ENCODE assay signal across 9 cellular contexts in the genomic region with DNA sequence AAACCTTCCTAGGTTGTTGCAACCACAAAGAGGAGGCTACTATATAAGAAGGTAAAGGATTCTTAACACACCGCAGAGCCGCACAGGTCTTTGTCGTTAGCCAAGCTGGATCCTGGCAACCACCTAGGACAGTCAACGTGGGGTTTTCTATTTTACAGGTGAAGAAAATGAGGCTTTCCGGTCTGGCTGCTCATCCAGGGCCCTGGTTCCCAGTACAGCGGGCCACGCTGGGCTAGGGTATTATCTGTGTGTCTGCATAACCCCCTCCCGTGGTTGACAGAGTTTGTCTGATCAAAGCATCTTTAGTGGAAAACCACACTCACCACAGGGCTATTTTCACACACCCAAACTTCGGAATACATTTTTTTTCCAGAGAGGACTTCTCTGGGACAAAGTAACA.
DNase-seq lines count a peak whose midpoint lies in the region; ATAC-seq, FAIRE-seq and TF ChIP-seq lines count a peak whose summit lies in the region.
"Had no signal": no experiment of that assay in that cellular context is flagged by ENCODE, and none has a peak within 500 bp of the region (broad histone marks: within the 10 kb centered on the region; RNA-seq: fewer than 3 reads in every experiment).

No MANE protein-coding gene starts in this region.

- no peak for FAIRE-seq in GM19239 (lab: Jason Lieb, UNC)

- H3K9me3 Mint-ChIP-seq in T-helper 1 cell treated with Interleukin-12 subunit alpha and Interleukin-12 subunit beta and Interleukin-4 antibody, amounts not matched to agents 30 μg/mL and 1 μg/mL, for 36 hours: peaks cover 17% of the 10 kb centered on the region
- H3K9me3 Mint-ChIP-seq in nephron progenitor cell: peaks cover 24% of the 10 kb centered on the region

- H3K27ac ChIP-seq in C4-2B: peak overlapping the region; percentile 47

- no peak overlapping the region for H3K27ac Mint-ChIP-seq in T-helper 1 cell treated with Interleukin-12 subunit alpha and Interleukin-12 subunit beta and Interleukin-4 antibody, amounts not matched to agents 30 μg/mL and 1 μg/mL, for 36 hours
- peak overlapping the region; percentile 31 for H3K27ac Mint-ChIP-seq in nephron progenitor cell

- DNase-seq in activated T-helper 1 cell treated with anti-CD3 and anti-CD28 coated beads, Interleukin-2, amount 50 U/mL, for 16 hours (ENCODE audit: low read depth in 1 of 2, low spot score in 1 of 2): peak; percentile 11 to 15
- DNase-seq in nephron progenitor cell: no peak
- no peak for DNase-seq in GM19239 (ENCODE audit: insufficient read length, low spot score)
- no peak for DNase-seq in NCI-H1417 (lab: John Stamatoyannopoulos, UW)
- DNase-seq: occipital lobe had no signal

- peaks cover 14% of the 10 kb centered on the region for H3K4me1 Mint-ChIP-seq in T-helper 1 cell treated with Interleukin-12 subunit alpha and Interleukin-12 subunit beta and Interleukin-4 antibody, amounts not matched to agents 30 μg/mL and 1 μg/mL, for 36 hours (ENCODE audit: low read depth)
- H3K4me1 Mint-ChIP-seq in nephron progenitor cell: peaks cover 17% of the 10 kb centered on the region

- peaks cover 17% of the 10 kb centered on the region for H3K27me3 Mint-ChIP-seq in T-helper 1 cell treated with Interleukin-12 subunit alpha and Interleukin-12 subunit beta and Interleukin-4 antibody, amounts not matched to agents 30 μg/mL and 1 μg/mL, for 36 hours (ENCODE audit: low read depth)
- peaks cover 14% of the 10 kb centered on the region for H3K27me3 Mint-ChIP-seq in nephron progenitor cell (ENCODE audit: low read depth, poor library complexity)

- TF ChIP-seq CTCF in C4-2B (conservative IDR thresholded peaks at IDR 0.05): no peak
- TF ChIP-seq CTCF in nephron progenitor cell (IDR thresholded peaks at IDR 0.05): no peak

- ATAC-seq in HG03521 (IDR thresholded peaks at IDR 0.05; ENCODE audit: unreplicated experiment) (no peak), HG03460 (IDR thresholded peaks at IDR 0.05; ENCODE audit: unreplicated experiment) (no peak)

- peak overlapping the region; percentile 55 for H3K4me3 Mint-ChIP-seq in T-helper 1 cell treated with Interleukin-12 subunit alpha and Interleukin-12 subunit beta and Interleukin-4 antibody, amounts not matched to agents 30 μg/mL and 1 μg/mL, for 36 hours
- H3K4me3 Mint-ChIP-seq in nephron progenitor cell: no peak overlapping the region

- peaks cover 3% of the 10 kb centered on the region for H3K36me3 Mint-ChIP-seq in T-helper 1 cell treated with Interleukin-12 subunit alpha and Interleukin-12 subunit beta and Interleukin-4 antibody, amounts not matched to agents 30 μg/mL and 1 μg/mL, for 36 hours (ENCODE audit: low read depth)
- H3K36me3 Mint-ChIP-seq in nephron progenitor cell (ENCODE audit: low read depth): no peaks in the 10 kb centered on the region

Comparison
In these comparisons a context has a peak if more than half of its experiments do, and no peak if none do; other contexts are left out.
1. DNase-seq: peak in activated T-helper 1 cell treated with anti-CD3 and anti-CD28 coated beads, Interleukin-2, amount 50 U/mL, for 16 hours (2 of 2); none in nephron progenitor cell (single experiment), GM19239 (single experiment) and NCI-H1417 (0 of 3).